ENCODE assay signal across 12 cellular contexts in the genomic region with DNA sequence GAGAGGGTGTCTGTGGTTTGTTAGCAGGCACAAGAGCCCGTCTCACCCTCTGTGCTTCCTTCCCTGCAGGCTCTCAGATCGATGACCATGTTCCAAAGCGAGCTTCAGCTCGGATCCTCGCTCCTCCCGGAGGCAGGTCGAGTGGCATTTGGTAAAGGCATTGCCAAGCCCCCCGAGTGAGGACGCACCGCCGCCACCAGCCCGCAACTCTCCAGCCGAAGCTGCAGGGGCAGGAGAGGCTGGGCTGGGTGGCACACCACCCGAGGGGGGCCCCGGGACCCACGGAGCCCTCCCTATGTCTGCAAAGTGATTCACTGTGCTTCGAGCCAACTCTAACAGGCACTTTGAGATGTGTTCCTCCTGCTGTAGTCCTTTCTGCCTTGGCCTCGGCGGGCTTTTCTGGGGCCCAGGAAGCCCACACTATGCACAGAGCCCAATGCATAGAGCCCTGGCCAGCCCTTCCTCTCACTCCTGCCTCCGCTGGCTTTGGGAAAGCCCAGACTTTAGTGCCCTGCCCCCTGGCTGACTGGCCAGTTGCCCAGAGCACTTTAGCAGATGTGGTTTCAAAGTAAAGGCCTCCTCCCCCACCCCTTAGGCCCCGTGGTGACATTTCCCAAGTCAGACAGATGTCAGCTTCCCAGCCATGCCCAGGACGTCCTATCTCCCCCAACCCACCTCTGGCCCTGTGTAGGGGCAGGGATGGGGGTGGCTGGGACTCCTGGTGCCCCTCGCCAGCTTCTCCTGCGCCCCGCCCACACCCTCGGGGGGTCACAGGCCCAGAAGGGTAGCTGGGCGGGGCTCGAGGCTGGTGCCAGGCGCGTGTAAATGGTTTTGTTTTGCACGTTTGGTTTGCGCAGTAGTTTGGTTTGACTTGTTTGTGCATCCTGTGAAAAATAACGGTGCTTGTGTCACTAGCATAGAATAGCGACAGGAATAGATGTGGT. TPM values are rescaled to one million over a fixed set of nuclear protein-coding genes. Genes with fewer than 3 reads are reported as not detected.
DNase-seq lines count a peak whose midpoint lies in the region; ATAC-seq, FAIRE-seq and TF ChIP-seq lines count a peak whose summit lies in the region.
"Had no signal": no experiment of that assay in that cellular context is flagged by ENCODE, and none has a peak within 500 bp of the region (broad histone marks: within the 10 kb centered on the region; RNA-seq: fewer than 3 reads in every experiment).

No MANE protein-coding gene starts in this region.

- peaks cover 12% of the 10 kb centered on the region for H3K27me3 ChIP-seq in astrocyte (ENCODE audit: insufficient read depth, low read length)
- peaks cover 0 to 45% of the 10 kb centered on the region in 2 donors for H3K27me3 ChIP-seq in left lung

- H3K9me3 ChIP-seq in astrocyte (ENCODE audit: insufficient read depth, low read depth, low read length) (no peaks in the 10 kb centered on the region), left lung (no peaks in the 10 kb centered on the region), T-helper 17 cell (ENCODE audit: control insufficient read depth, low read length, poor library complexity, severe bottlenecking) (no peaks in the 10 kb centered on the region)

- no peaks in the 10 kb centered on the region for H4K20me1 ChIP-seq in astrocyte (ENCODE audit: insufficient read depth, low read length)

- H3K4me1 ChIP-seq in astrocyte (ENCODE audit: insufficient read depth, low read length) (peaks cover 4% of the 10 kb centered on the region), left lung (peaks cover 0 to 8% of the 10 kb centered on the region in 2 donors)

- no peak overlapping the region for H2AFZ ChIP-seq in astrocyte (ENCODE audit: low read depth, low read length)

- H3K4me3 ChIP-seq in astrocyte (ENCODE audit: insufficient read depth, low read depth, low read length) (no peak overlapping the region), left lung (no peak overlapping the region)

- intact Hi-C loops in left lung (cut with DNase I): no loop called here

- H3K27me3 Mint-ChIP-seq in astrocyte (ENCODE audit: low read depth, unreplicated experiment) (peaks cover 53% of the 10 kb centered on the region), T-helper 17 cell (peaks cover 42% of the 10 kb centered on the region)
- peaks cover 25% of the 10 kb centered on the region for H3K27me3 Mint-ChIP-seq in activated T-cell treated with anti-CD3 and anti-CD28 coated beads, Interleukin-2, amount 50 U/mL, for 4 hours (ENCODE audit: low read depth)

- H3K27ac Mint-ChIP-seq in astrocyte (ENCODE audit: unreplicated experiment) (no peak overlapping the region), T-helper 17 cell (no peak overlapping the region)
- H3K27ac Mint-ChIP-seq: CD4-positive, alpha-beta memory T cell had no signal

- DNase-seq in AG20443 (ENCODE audit: low spot score) (peak; percentile 66), astrocyte (ENCODE audit: low read depth) (peak; percentile 19), left lung (peak; percentile 79 to 84), GM12892 (ENCODE audit: insufficient read length) (no peak), T-helper 17 cell (no peak)
- no peak for DNase-seq in activated T-cell treated with anti-CD3 and anti-CD28 coated beads, Interleukin-2, amount 50 U/mL, for 4 hours
- DNase-seq in central memory CD4-positive, alpha-beta T cell: no peak
- DNase-seq: activated CD4-positive, alpha-beta T cell treated with anti-CD3 and anti-CD28 coated beads for 48 hours; CD4-positive, alpha-beta memory T cell; NCI-H2171 had no signal

- H3K36me3 ChIP-seq in astrocyte (ENCODE audit: insufficient read depth, low read length) (no peaks in the 10 kb centered on the region), left lung (no peaks in the 10 kb centered on the region)

- TF ChIP-seq EP300 in Ishikawa (IDR thresholded peaks at IDR 0.05; ENCODE audit: borderline replicate concordance): no peak

- no peak for TF ChIP-seq POLR2A in GM12892 (IDR thresholded peaks at IDR 0.05; ENCODE audit: low read depth, low read length)

- H3K4me1 Mint-ChIP-seq in astrocyte (ENCODE audit: low read depth, unreplicated experiment) (peaks cover 13% of the 10 kb centered on the region), T-helper 17 cell (peaks cover 4% of the 10 kb centered on the region)
- H3K4me1 Mint-ChIP-seq in activated T-cell treated with anti-CD3 and anti-CD28 coated beads, Interleukin-2, amount 50 U/mL, for 4 hours (ENCODE audit: low read depth): peaks cover 1% of the 10 kb centered on the region

- H3K36me3 Mint-ChIP-seq in astrocyte (ENCODE audit: low read depth, unreplicated experiment): no peaks in the 10 kb centered on the region
- H3K36me3 Mint-ChIP-seq in activated T-cell treated with anti-CD3 and anti-CD28 coated beads, Interleukin-2, amount 50 U/mL, for 4 hours (ENCODE audit: insufficient read depth): no peaks in the 10 kb centered on the region
- no peaks in the 10 kb centered on the region for H3K36me3 Mint-ChIP-seq in T-helper 17 cell (ENCODE audit: low read depth)
- H3K36me3 Mint-ChIP-seq: CD4-positive, alpha-beta memory T cell had no signal

- TF ChIP-seq CTCF in astrocyte (IDR thresholded peaks at IDR 0.05; ENCODE audit: insufficient read depth, low read depth, low read length) (no peak), left lung (IDR thresholded peaks at IDR 0.05) (no peak)

- H3K27ac ChIP-seq in astrocyte (ENCODE audit: low read depth, low read length): no peak overlapping the region
- H3K27ac ChIP-seq in left lung: no peak overlapping the region

- H3K9ac ChIP-seq in astrocyte (ENCODE audit: low read length): no peak overlapping the region

- H3K4me2 ChIP-seq in astrocyte (ENCODE audit: low read length): peak overlapping the region; percentile 15

- no peaks in the 10 kb centered on the region for H3K79me2 ChIP-seq in astrocyte (ENCODE audit: insufficient read depth, low read length)

- ATAC-seq in left lung (peak; percentile 94), T-helper 17 cell (no peak)
- no peak for ATAC-seq in activated T-cell treated with anti-CD3 and anti-CD28 coated beads, Interleukin-2, amount 50 U/mL, for 4 hours

- H3K4me3 Mint-ChIP-seq in astrocyte (ENCODE audit: unreplicated experiment) (no peak overlapping the region), T-helper 17 cell (no peak overlapping the region)
- H3K4me3 Mint-ChIP-seq in activated T-cell treated with anti-CD3 and anti-CD28 coated beads, Interleukin-2, amount 50 U/mL, for 4 hours: no peak overlapping the region
- H3K4me3 Mint-ChIP-seq: CD4-positive, alpha-beta memory T cell; central memory CD8-positive, alpha-beta T cell had no signal

- FAIRE-seq in astrocyte (lab: Jason Lieb, UNC) (no peak), GM12892 (lab: Jason Lieb, UNC) (no peak)

- no peaks in the 10 kb centered on the region for H3K9me3 Mint-ChIP-seq in astrocyte (ENCODE audit: unreplicated experiment)
- H3K9me3 Mint-ChIP-seq in activated T-cell treated with anti-CD3 and anti-CD28 coated beads, Interleukin-2, amount 50 U/mL, for 4 hours: no peaks in the 10 kb centered on the region
- H3K9me3 Mint-ChIP-seq: CD4-positive, alpha-beta memory T cell; central memory CD8-positive, alpha-beta T cell had no signal

- TF ChIP-seq RAD21 in Ishikawa (IDR thresholded peaks at IDR 0.05; ENCODE audit: low read depth): no peak

TF ChIP-seq in Ishikawa, 13 proteins besides CTCF, POLR2A, EP300 and RAD21:
- TF ChIP-seq TCF12 (IDR thresholded peaks at IDR 0.05; ENCODE audit: low read depth) (no peak), NFIC (IDR thresholded peaks at IDR 0.05) (peak; percentile 75), TAF1 (IDR thresholded peaks at IDR 0.05; ENCODE audit: low read depth) (no peak), EGR1 (IDR thresholded peaks at IDR 0.05) (no peak), FOXM1 (IDR thresholded peaks at IDR 0.05; ENCODE audit: borderline replicate concordance, low read depth) (no peak), ZBTB7A (IDR thresholded peaks at IDR 0.05; ENCODE audit: low read depth) (no peak)
- TF ChIP-seq, protein P1, sequence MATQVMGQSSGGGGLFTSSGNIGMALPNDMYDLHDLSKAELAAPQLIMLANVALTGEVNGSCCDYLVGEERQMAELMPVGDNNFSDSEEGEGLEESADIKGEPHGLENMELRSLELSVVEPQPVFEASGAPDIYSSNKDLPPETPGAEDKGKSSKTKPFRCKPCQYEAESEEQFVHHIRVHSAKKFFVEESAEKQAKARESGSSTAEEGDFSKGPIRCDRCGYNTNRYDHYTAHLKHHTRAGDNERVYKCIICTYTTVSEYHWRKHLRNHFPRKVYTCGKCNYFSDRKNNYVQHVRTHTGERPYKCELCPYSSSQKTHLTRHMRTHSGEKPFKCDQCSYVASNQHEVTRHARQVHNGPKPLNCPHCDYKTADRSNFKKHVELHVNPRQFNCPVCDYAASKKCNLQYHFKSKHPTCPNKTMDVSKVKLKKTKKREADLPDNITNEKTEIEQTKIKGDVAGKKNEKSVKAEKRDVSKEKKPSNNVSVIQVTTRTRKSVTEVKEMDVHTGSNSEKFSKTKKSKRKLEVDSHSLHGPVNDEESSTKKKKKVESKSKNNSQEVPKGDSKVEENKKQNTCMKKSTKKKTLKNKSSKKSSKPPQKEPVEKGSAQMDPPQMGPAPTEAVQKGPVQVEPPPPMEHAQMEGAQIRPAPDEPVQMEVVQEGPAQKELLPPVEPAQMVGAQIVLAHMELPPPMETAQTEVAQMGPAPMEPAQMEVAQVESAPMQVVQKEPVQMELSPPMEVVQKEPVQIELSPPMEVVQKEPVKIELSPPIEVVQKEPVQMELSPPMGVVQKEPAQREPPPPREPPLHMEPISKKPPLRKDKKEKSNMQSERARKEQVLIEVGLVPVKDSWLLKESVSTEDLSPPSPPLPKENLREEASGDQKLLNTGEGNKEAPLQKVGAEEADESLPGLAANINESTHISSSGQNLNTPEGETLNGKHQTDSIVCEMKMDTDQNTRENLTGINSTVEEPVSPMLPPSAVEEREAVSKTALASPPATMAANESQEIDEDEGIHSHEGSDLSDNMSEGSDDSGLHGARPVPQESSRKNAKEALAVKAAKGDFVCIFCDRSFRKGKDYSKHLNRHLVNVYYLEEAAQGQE (IDR thresholded peaks at IDR 0.05; ENCODE audit: low read depth): no peak
- TF ChIP-seq, protein P2, sequence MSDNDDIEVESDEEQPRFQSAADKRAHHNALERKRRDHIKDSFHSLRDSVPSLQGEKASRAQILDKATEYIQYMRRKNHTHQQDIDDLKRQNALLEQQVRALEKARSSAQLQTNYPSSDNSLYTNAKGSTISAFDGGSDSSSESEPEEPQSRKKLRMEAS (IDR thresholded peaks at IDR 0.05): no peak

RNA-seq across cellular contexts. Expression of a gene that starts 23.3 kb away (rescaled TPM):
- total RNA-seq in astrocyte (27.0 and 29.0 TPM in 2 replicates), left lung (10 to 100 TPM; 13.5 to 23.5 TPM), T-helper 17 cell (1 to 10 TPM; 5.0 to 5.8 TPM)
- 1 to 10 TPM; 3.7 to 4.3 (median 3.8) TPM for total RNA-seq in activated T-cell treated with anti-CD3 and anti-CD28 coated beads, Interleukin-2, amount 50 U/mL, for 4 hours
- polyA plus RNA-seq in GM12892 (2012; ENCODE audit: missing spikeins): 1.6 TPM

Comparison
In these comparisons a context has a peak if more than half of its experiments do, and no peak if none do; other contexts are left out.
1. DNase-seq: peak in AG20443 (single experiment), astrocyte (single experiment) and left lung (2 of 2); none in activated T-cell treated with anti-CD3 and anti-CD28 coated beads, Interleukin-2, amount 50 U/mL, for 4 hours (single experiment), GM12892 (single experiment), central memory CD4-positive, alpha-beta T cell (single experiment) and T-helper 17 cell (0 of 3).